In the genomic region with DNA sequence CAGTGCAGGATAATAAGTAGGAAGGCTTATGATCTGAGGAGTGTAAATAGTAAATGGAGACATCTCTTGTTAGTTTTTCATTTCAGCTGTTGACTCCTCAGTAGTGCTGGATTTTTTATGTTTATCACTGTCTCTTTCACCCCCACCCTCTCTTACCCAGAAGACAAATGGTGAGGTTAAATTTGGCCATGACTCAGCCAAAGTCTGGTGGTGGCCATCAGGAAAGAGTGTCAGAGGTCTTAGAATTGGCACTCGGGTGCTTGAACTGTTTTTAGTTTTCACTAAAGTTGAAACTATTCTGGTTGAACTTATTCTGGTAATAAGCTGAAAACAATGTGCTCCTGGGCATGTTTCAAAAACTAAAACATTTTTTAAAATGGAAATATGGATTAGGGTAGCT, we compare ENCODE assay signal across 13 cellular contexts.
DNase-seq lines count a peak whose midpoint lies in the region; ATAC-seq and TF ChIP-seq lines count a peak whose summit lies in the region.
"Had no signal": no experiment of that assay in that cellular context is flagged by ENCODE, and none has a peak within 500 bp of the region (broad histone marks: within the 10 kb centered on the region; RNA-seq: fewer than 3 reads in every experiment).

No MANE protein-coding gene starts in this region.

- H3K4me3 ChIP-seq in ascending aorta (no peak overlapping the region), right cardiac atrium (ENCODE audit: low read length) (no peak overlapping the region)
- H3K4me3 ChIP-seq: uterus had no signal

- H3K27ac ChIP-seq in ascending aorta: peak overlapping the region; percentile 73 to 82
- peak overlapping the region; percentile 63 for H3K27ac ChIP-seq in right cardiac atrium (ENCODE audit: low read length)
- H3K27ac ChIP-seq: uterus had no signal

- peak; percentile 17 for ATAC-seq in HG02759 (IDR thresholded peaks at IDR 0.05; ENCODE audit: unreplicated experiment)
- ATAC-seq in right cardiac atrium: peak; percentile 19 to 55
- no peak for ATAC-seq in HG03469 (IDR thresholded peaks at IDR 0.05; ENCODE audit: unreplicated experiment)

- WGBS in right cardiac atrium: 16% methylated on average over 1 of the region's 1 CpG

- H3K27me3 ChIP-seq in ascending aorta (no peaks in the 10 kb centered on the region), right cardiac atrium (ENCODE audit: control insufficient read depth, insufficient read depth) (no peaks in the 10 kb centered on the region)
- H3K27me3 ChIP-seq: uterus had no signal

- H3K4me1 ChIP-seq in ascending aorta: peaks cover 3 to 40% of the 10 kb centered on the region in 2 donors
- peaks cover 2% of the 10 kb centered on the region for H3K4me1 ChIP-seq in right cardiac atrium (ENCODE audit: control insufficient read depth, insufficient read depth, low read length)
- H3K4me1 ChIP-seq: uterus had no signal

- intact Hi-C loops in ascending aorta (cut with DNase I): loop anchor here (1.0 to 5.0 kb wide), 2 partner anchors 17 to 69 kb away; no protein-coding TSS in a partner anchor
- intact Hi-C loops in right cardiac atrium (cut with DNase I): no loop called here

- H3K36me3 ChIP-seq in ascending aorta: no peaks in the 10 kb centered on the region
- H3K36me3 ChIP-seq: uterus had no signal

- H3K9me3 ChIP-seq in ascending aorta (no peaks in the 10 kb centered on the region), right cardiac atrium (ENCODE audit: control insufficient read depth, low read length) (no peaks in the 10 kb centered on the region)
- H3K9me3 ChIP-seq: uterus had no signal

- TF ChIP-seq CTCF in ascending aorta (IDR thresholded peaks at IDR 0.05): no peak

- peak; percentile 49 for DNase-seq in AG08395 (ENCODE audit: low spot score)
- no peak for DNase-seq in ascending aorta (ENCODE audit: low spot score in 2 of 2)
- DNase-seq in right cardiac atrium: no peak
- DNase-seq in NCI-H2196 (lab: John Stamatoyannopoulos, UW; ENCODE audit: unreplicated experiment): no peak
- no peak for DNase-seq in NK-92 treated with Interleukin-12 subunit alpha and Interleukin-12 subunit beta, amount 100 ng/mL, for 24 hours (lab: John Stamatoyannopoulos, UW)
- no peak for DNase-seq in NCI-H2107 (lab: John Stamatoyannopoulos, UW)
- DNase-seq: hippocampal formation; left cardiac atrium; NCI-H1092 treated with DMSO at 0.1 percent for 48 hours; stimulated activated naive CD8-positive, alpha-beta T cell treated with anti-CD3 and anti-CD28 coated beads, Interleukin-15, Interleukin-2, amounts not matched to agents 100 U/mL and 50 U/mL, for 24 hours; uterus had no signal
